ENCODE assay signal across 24 cellular contexts in the genomic region with DNA sequence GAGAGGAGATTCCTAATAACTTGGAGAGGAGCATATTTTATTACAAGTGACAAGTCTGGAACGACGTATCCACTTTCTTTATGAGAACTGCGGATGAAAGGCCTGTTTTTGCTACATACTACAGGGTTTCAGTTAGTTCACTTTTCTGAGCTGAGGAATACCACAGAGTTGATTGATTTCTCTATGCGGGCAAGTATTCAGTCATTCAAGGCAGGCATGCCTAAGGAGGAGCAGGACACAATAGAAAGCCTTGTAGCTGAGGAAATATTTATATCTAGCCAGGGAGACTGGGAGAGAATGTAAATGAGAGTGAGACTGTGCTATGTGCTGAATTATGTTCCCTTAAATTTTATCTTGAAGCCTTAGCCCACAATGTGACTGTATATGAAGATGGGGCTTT.
"Had no signal": no experiment of that assay in that cellular context is flagged by ENCODE, and none has a peak within 500 bp of the region (broad histone marks: within the 10 kb centered on the region; RNA-seq: fewer than 3 reads in every experiment).

No MANE protein-coding gene starts in this region.

- H3K27ac ChIP-seq: adrenal gland, WERI-Rb-1 had no signal

- H3K27ac Mint-ChIP-seq: activated CD4-positive, alpha-beta memory T cell treated with anti-CD3 and anti-CD28 coated beads, Interleukin-2, amount 10 ng/mL, durations not matched to agents 7 days and 5 days; activated CD4-positive, alpha-beta T cell treated with anti-CD3 and anti-CD28 coated beads for 36 hours; activated naive CD8-positive, alpha-beta T cell treated with anti-CD3 and anti-CD28 coated beads, Interleukin-2, amount 10 ng/mL, durations not matched to agents 7 days and 5 days had no signal

- H3K36me3 Mint-ChIP-seq: activated naive CD8-positive, alpha-beta T cell treated with anti-CD3 and anti-CD28 coated beads, Interleukin-2, amount 10 ng/mL, durations not matched to agents 7 days and 5 days had no signal

- H3K4me3 ChIP-seq: adrenal gland, K562 had no signal

- H3K9me3 Mint-ChIP-seq: activated CD4-positive, alpha-beta memory T cell treated with anti-CD3 and anti-CD28 coated beads, Interleukin-2, amount 10 ng/mL, durations not matched to agents 7 days and 5 days; activated naive CD8-positive, alpha-beta T cell treated with anti-CD3 and anti-CD28 coated beads, Interleukin-2, amount 10 ng/mL, durations not matched to agents 7 days and 5 days had no signal

- H3K36me3 ChIP-seq: adrenal gland, WERI-Rb-1 had no signal

- H3K4me3 Mint-ChIP-seq: activated CD4-positive, alpha-beta memory T cell treated with anti-CD3 and anti-CD28 coated beads, Interleukin-2, amount 10 ng/mL, durations not matched to agents 7 days and 5 days; activated CD4-positive, alpha-beta T cell treated with anti-CD3 and anti-CD28 coated beads for 36 hours; activated naive CD8-positive, alpha-beta T cell treated with anti-CD3 and anti-CD28 coated beads, Interleukin-2, amount 10 ng/mL, durations not matched to agents 7 days and 5 days had no signal

- ATAC-seq: activated CD4-positive, alpha-beta T cell treated with anti-CD3 and anti-CD28 coated beads for 36 hours; K562; Right ventricle myocardium inferior had no signal

- H3K27me3 ChIP-seq: adrenal gland had no signal

- H3K27me3 Mint-ChIP-seq: activated CD4-positive, alpha-beta memory T cell treated with anti-CD3 and anti-CD28 coated beads, Interleukin-2, amount 10 ng/mL, durations not matched to agents 7 days and 5 days; activated CD4-positive, alpha-beta T cell treated with anti-CD3 and anti-CD28 coated beads for 36 hours had no signal

- H3K9ac ChIP-seq: SK-N-SH had no signal

- DNase-seq: activated CD4-positive, alpha-beta memory T cell treated with anti-CD3 and anti-CD28 coated beads, Interleukin-2, amount 10 ng/mL, durations not matched to agents 7 days and 5 days; activated CD4-positive, alpha-beta T cell treated with anti-CD3 and anti-CD28 coated beads for 36 hours; activated CD4-positive, alpha-beta T cell treated with anti-CD3 and anti-CD28 coated beads, Interleukin-2, amount 50 U/mL, for 1 hour; activated CD8-positive, alpha-beta memory T cell treated with anti-CD3 and anti-CD28 coated beads, Interleukin-2, amount 50 U/mL, for 4 hours; activated naive CD4-positive, alpha-beta T cell treated with anti-CD3 and anti-CD28 coated beads, Interleukin-2, amount 50 U/mL, for 16 hours; activated naive CD8-positive, alpha-beta T cell treated with anti-CD3 and anti-CD28 coated beads, Interleukin-2, amount 10 ng/mL, durations not matched to agents 7 days and 5 days; adrenal gland; anterior cingulate cortex; central memory CD4-positive, alpha-beta T cell; Karpas-422; MM.1S; NCI-H1105; NCI-H1436 treated with DMSO at 0.1 percent for 48 hours; NCI-H187; NCI-H2081; NCI-H446 treated with DMSO at 0.1 percent for 48 hours; NCI-H524 treated with DMSO at 0.1 percent for 48 hours; NCI-H748 treated with DMSO at 0.1 percent for 48 hours; RPMI8226; SK-N-SH; T-helper 1 cell; WERI-Rb-1 had no signal

- H3K4me1 ChIP-seq: adrenal gland had no signal

- H3K4me1 Mint-ChIP-seq: activated CD4-positive, alpha-beta memory T cell treated with anti-CD3 and anti-CD28 coated beads, Interleukin-2, amount 10 ng/mL, durations not matched to agents 7 days and 5 days; activated CD4-positive, alpha-beta T cell treated with anti-CD3 and anti-CD28 coated beads for 36 hours; activated naive CD8-positive, alpha-beta T cell treated with anti-CD3 and anti-CD28 coated beads, Interleukin-2, amount 10 ng/mL, durations not matched to agents 7 days and 5 days had no signal

- H3K9me3 ChIP-seq: adrenal gland, SK-N-SH had no signal

- H3K4me2 ChIP-seq: SK-N-SH had no signal
